8 cellular contexts compared by ENCODE assay signal in genomic region chr7:149261829-149262617, GRCh38. TPM values are rescaled to one million over a fixed set of nuclear protein-coding genes. Genes with fewer than 3 reads are reported as not detected.
DNase-seq lines count a peak whose midpoint lies in the region; ATAC-seq and TF ChIP-seq lines count a peak whose summit lies in the region.

Gene ZNF783 (plus strand): TSS chr7:149262196. CDS start chr7:149262334, 138 bp downstream.

- H4K20me1 ChIP-seq in Loucy (ENCODE audit: insufficient read depth, low read length, poor library complexity, severe bottlenecking), result no peaks in the 10 kb centered on the region

- H3K36me3 Mint-ChIP-seq in activated naive CD4-positive, alpha-beta T cell treated with anti-CD3 and anti-CD28 coated beads, Interleukin-2, amount 10 ng/mL, durations not matched to agents 7 days and 5 days, result peaks cover 18% of the 10 kb centered on the region

- H3K4me1 Mint-ChIP-seq in activated naive CD4-positive, alpha-beta T cell treated with anti-CD3 and anti-CD28 coated beads, Interleukin-2, amount 10 ng/mL, durations not matched to agents 7 days and 5 days, result peaks cover 30% of the 10 kb centered on the region

- H3K4me3 Mint-ChIP-seq in activated naive CD4-positive, alpha-beta T cell treated with anti-CD3 and anti-CD28 coated beads, Interleukin-2, amount 10 ng/mL, durations not matched to agents 7 days and 5 days, result peak within 1 kb of the TSS; percentile 75

- H3K27ac ChIP-seq in SJSA1 (peak within 1 kb of the TSS; percentile 79), testis (peak within 1 kb of the TSS; percentile 87 to 96)

- intact Hi-C loops in testis (cut with DNase I; ENCODE audit: low total_unique reads), result no loop called here

- peak; percentile 68 for TF ChIP-seq CTCF in Loucy (conservative IDR thresholded peaks at IDR 0.05; ENCODE audit: low read length)
- peak in 1 of 3 donors; percentile 92 for TF ChIP-seq CTCF in omental fat pad (IDR thresholded peaks at IDR 0.05)
- peak; percentile 83 to 93 (median 91) for TF ChIP-seq CTCF in testis (IDR thresholded peaks at IDR 0.05)

- H3K9me3 Mint-ChIP-seq in activated naive CD4-positive, alpha-beta T cell treated with anti-CD3 and anti-CD28 coated beads, Interleukin-2, amount 10 ng/mL, durations not matched to agents 7 days and 5 days, result no peaks in the 10 kb centered on the region

- H3K9me2 ChIP-seq in Loucy (replicated peaks; ENCODE audit: low read depth, low read length), result no peaks in the 10 kb centered on the region

- H2AFZ ChIP-seq in Loucy (ENCODE audit: low read length), result peak within 1 kb of the TSS; percentile 97

- H3K9me3 ChIP-seq in Loucy (ENCODE audit: insufficient read depth, low read depth, low read length) (no peaks in the 10 kb centered on the region), SJSA1 (replicated peaks) (peaks cover 7% of the 10 kb centered on the region), testis (no peaks in the 10 kb centered on the region)

- no peaks in the 10 kb centered on the region for H3K27me3 Mint-ChIP-seq in activated naive CD4-positive, alpha-beta T cell treated with anti-CD3 and anti-CD28 coated beads, Interleukin-2, amount 10 ng/mL, durations not matched to agents 7 days and 5 days

- H3K4me2 ChIP-seq in Loucy (ENCODE audit: low read depth, low read length, poor library complexity, severe bottlenecking), result peak within 1 kb of the TSS; percentile 76

- H3F3A ChIP-seq in Loucy (ENCODE audit: low read depth), result no peaks in the 10 kb centered on the region

- H3K4me3 ChIP-seq in H7 (ENCODE audit: insufficient read depth, low read depth, low read length), result peak within 1 kb of the TSS; percentile 65
- H3K4me3 ChIP-seq in Loucy (ENCODE audit: low read length, poor library complexity, severe bottlenecking), result peak within 1 kb of the TSS; percentile 80
- peak within 1 kb of the TSS; percentile 69 for H3K4me3 ChIP-seq in SJSA1
- peak within 1 kb of the TSS; percentile 71 for H3K4me3 ChIP-seq in testis

- H3K36me3 ChIP-seq in H7 (replicated peaks; ENCODE audit: control insufficient read depth, insufficient read depth, low read length) (peaks cover 8% of the 10 kb centered on the region), Loucy (ENCODE audit: insufficient read depth, low read length) (no peaks in the 10 kb centered on the region), SJSA1 (peaks cover 16% of the 10 kb centered on the region), testis (ENCODE audit: low read depth, missing control alignments) (no peaks in the 10 kb centered on the region)

- peak; percentile 97 for DNase-seq in GM03348 (ENCODE audit: low spot score)
- DNase-seq in H7, result peak; percentile 97
- DNase-seq in SJSA1 (ENCODE audit: low read depth in 1 of 2, low spot score in 2 of 2), result peak; percentile 86 to 88
- peak; percentile 88 for DNase-seq in activated naive CD4-positive, alpha-beta T cell treated with anti-CD3 and anti-CD28 coated beads, Interleukin-2, amount 10 ng/mL, durations not matched to agents 7 days and 5 days
- DNase-seq in glomerular endothelial cell (ENCODE audit: extremely low read depth, low read depth, low spot score), result no peak
- DNase-seq in omental fat pad (ENCODE audit: low spot score), result peak; percentile 53
- peak; percentile 93 for DNase-seq in testis

- peak within 1 kb of the TSS; percentile 77 for H3K9ac ChIP-seq in Loucy (ENCODE audit: low read depth, low read length, poor library complexity, severe bottlenecking)

- peaks cover 4% of the 10 kb centered on the region for H3K4me1 ChIP-seq in Loucy (ENCODE audit: insufficient read depth, low read length, poor library complexity, severe bottlenecking)
- H3K4me1 ChIP-seq in SJSA1 (replicated peaks), result peaks cover 21% of the 10 kb centered on the region
- H3K4me1 ChIP-seq in testis, result peaks cover 10% of the 10 kb centered on the region

- no peaks in the 10 kb centered on the region for H3K79me2 ChIP-seq in Loucy (ENCODE audit: insufficient read depth, low read length)

- CTCF ChIA-PET in activated naive CD4-positive, alpha-beta T cell treated with anti-CD3 and anti-CD28 coated beads, Interleukin-2, amount 10 ng/mL, durations not matched to agents 7 days and 5 days (lab: Charles Lee), result interaction anchor here (0.6 to 2.0 kb wide), 15 partner anchors 9 to 481 kb away, joined by 3 to 10 read pairs (median 5); partner anchors contain the start of genes PDIA4 and ZNF282

- H3K27me3 ChIP-seq in H7 (ENCODE audit: control insufficient read depth, insufficient read depth, low read length) (peaks cover 6% of the 10 kb centered on the region), Loucy (ENCODE audit: insufficient read depth, low read length, poor library complexity, severe bottlenecking) (no peaks in the 10 kb centered on the region), SJSA1 (replicated peaks) (no peaks in the 10 kb centered on the region), testis (no peaks in the 10 kb centered on the region)

- TF ChIP-seq POLR2A in testis (IDR thresholded peaks at IDR 0.05), result no peak

- ATAC-seq in omental fat pad (ENCODE audit: low FRiP score), result peak; percentile 96

- 0 to 1% methylated on average over 13 to 59 of the region's 115 CpGs for WGBS in testis, 2 donors

- H3K27ac Mint-ChIP-seq in activated naive CD4-positive, alpha-beta T cell treated with anti-CD3 and anti-CD28 coated beads, Interleukin-2, amount 10 ng/mL, durations not matched to agents 7 days and 5 days, result peak within 1 kb of the TSS; percentile 82

RNA-seq across cellular contexts. Expression of gene ZNF783, which starts in this region (rescaled TPM):
- total RNA-seq in H7 (2014; rRNA removed; shearing (Covaris generic)), result 3.2 and 6.1 TPM in 2 replicates
- 2.2 and 3.9 TPM in 2 replicates for total RNA-seq in SJSA1 (2014; rRNA removed; shearing (Covaris generic))
- total RNA-seq in glomerular endothelial cell (7.1 and 12.1 TPM in 2 replicates), omental fat pad (10 to 100 TPM in 3 of 4 donors, 1 to 10 TPM in 1; 9.7 to 24.6 (median 15.9) TPM), testis (10 to 100 TPM; 30.5 to 41.1 TPM)
- polyA plus RNA-seq in testis (ENCODE audit: insufficient read depth, low read depth, low replicate concordance), result 15.0 TPM
